In genomic region chr7:123674399-123675091, GRCh38 we compare ENCODE assay signal across 17 cellular contexts. TPM values are rescaled to one million over a fixed set of nuclear protein-coding genes. Genes with fewer than 3 reads are reported as not detected.
DNase-seq lines count a peak whose midpoint lies in the region; ATAC-seq and TF ChIP-seq lines count a peak whose summit lies in the region.
"Had no signal": no experiment of that assay in that cellular context is flagged by ENCODE, and none has a peak within 500 bp of the region (broad histone marks: within the 10 kb centered on the region; RNA-seq: fewer than 3 reads in every experiment).

No MANE protein-coding gene starts in this region.

- H3K27me3 ChIP-seq in RWPE2 (ENCODE audit: insufficient read depth, poor library complexity, severe bottlenecking): no peaks in the 10 kb centered on the region
- H3K27me3 ChIP-seq in ovary: no peaks in the 10 kb centered on the region
- H3K27me3 ChIP-seq: BE2C had no signal

- no peak for TF ChIP-seq POLR2A in ovary (IDR thresholded peaks at IDR 0.05)

- H3K27ac ChIP-seq in RWPE2 (ENCODE audit: poor library complexity, severe bottlenecking): peak overlapping the region; percentile 88
- no peak overlapping the region for H3K27ac ChIP-seq in ovary

- no peak for TF ChIP-seq EP300 in ovary (IDR thresholded peaks at IDR 0.05)

- H3K4me3 ChIP-seq in AG10803 (ENCODE audit: low read length): no peak overlapping the region
- no peak overlapping the region for H3K4me3 ChIP-seq in RWPE2 (ENCODE audit: severe bottlenecking)
- H3K4me3 ChIP-seq in fibroblast of the aortic adventitia (ENCODE audit: low read depth, low read length): no peak overlapping the region
- no peak overlapping the region for H3K4me3 ChIP-seq in ovary

- in situ Hi-C loops in KBM-7 (cut with MboI; ENCODE audit: low pct_unique_long_range_greater_than_20kb, low sequenced_read_pairs): loop anchor here (10.0 kb wide), 1 partner anchor 190 kb away; no protein-coding TSS in a partner anchor

- DNase-seq in AG10803 (ENCODE audit: low read depth): peak; percentile 79
- no peak for DNase-seq in RWPE2 (ENCODE audit: low spot score)
- DNase-seq in fibroblast of the aortic adventitia (ENCODE audit: low read depth): peak; percentile 62
- no peak for DNase-seq in omental fat pad (ENCODE audit: low spot score)
- no peak for DNase-seq in KBM-7
- DNase-seq in ovary: no peak
- no peak for DNase-seq in COR-L47 (lab: John Stamatoyannopoulos, UW)
- no peak for DNase-seq in activated T-cell treated with anti-CD3 and anti-CD28 coated beads, Interleukin-2, amount 50 U/mL, for 1 hour
- DNase-seq: activated naive CD4-positive, alpha-beta T cell treated with anti-CD3 and anti-CD28 coated beads for 36 hours; BE2C; foreskin fibroblast; kidney; NCI-H146; NCI-H524 treated with DMSO at 0.1 percent for 48 hours; RPMI8226; stimulated activated CD4-positive, alpha-beta T cell treated with anti-CD3 and anti-CD28 coated beads, Interleukin-1b, Interleukin-23, amount 100 ng/mL, for 48 hours had no signal

- H3K9me3 ChIP-seq in RWPE2 (ENCODE audit: severe bottlenecking): no peaks in the 10 kb centered on the region
- H3K9me3 ChIP-seq in ovary: no peaks in the 10 kb centered on the region
- H3K9me3 ChIP-seq: BE2C had no signal

- no peak for TF ChIP-seq CTCF in AG10803 (conservative IDR thresholded peaks at IDR 0.05; ENCODE audit: low read length)
- no peak for TF ChIP-seq CTCF in RWPE2 (IDR thresholded peaks at IDR 0.05; ENCODE audit: poor library complexity, severe bottlenecking)
- TF ChIP-seq CTCF in fibroblast of the aortic adventitia (IDR thresholded peaks at IDR 0.05; ENCODE audit: insufficient read depth, low read length): no peak
- no peak for TF ChIP-seq CTCF in omental fat pad (IDR thresholded peaks at IDR 0.05)
- TF ChIP-seq CTCF in ovary (IDR thresholded peaks at IDR 0.05): no peak

- ATAC-seq in RWPE2 (ENCODE audit: low read depth) (peak; percentile 90), omental fat pad (ENCODE audit: low FRiP score) (peak; percentile 34)

- H3K36me3 ChIP-seq in RWPE2 (ENCODE audit: low read depth) (peaks cover 3% of the 10 kb centered on the region), ovary (no peaks in the 10 kb centered on the region)
- H3K36me3 ChIP-seq: BE2C had no signal

- peaks cover 31% of the 10 kb centered on the region for H3K4me1 ChIP-seq in RWPE2 (ENCODE audit: insufficient read depth, poor library complexity, severe bottlenecking)
- H3K4me1 ChIP-seq in ovary (ENCODE audit: insufficient read depth): peaks cover 5% of the 10 kb centered on the region
- H3K4me1 ChIP-seq: BE2C had no signal

- WGBS in ovary, 3 donors: 10 to 23% (median 14%) methylated on average over 2 of the region's 2 CpGs

- intact Hi-C loops in ovary (cut with DNase I): no loop called here

RNA-seq across cellular contexts. Expression of gene LMOD2, which starts 18.9 kb away (rescaled TPM):
- total RNA-seq in fibroblast of the aortic adventitia (ENCODE audit: low replicate concordance) (not detected in 2 replicates), omental fat pad (not detected), ovary (under 1 TPM in 1 of 7 donors, not detected in 6; 0.15 TPM)
- under 1 TPM in 1 of 2 donors, not detected in 1; 0.07 TPM for polyA plus RNA-seq in ovary
- total RNA-seq: activated naive CD4-positive, alpha-beta T cell treated with anti-CD3 and anti-CD28 coated beads for 36 hours; H4; kidney had no signal

Comparison
In these comparisons a context has a peak if more than half of its experiments do, and no peak if none do; other contexts are left out.
1. DNase-seq: peak in AG10803 (single experiment) and fibroblast of the aortic adventitia (single experiment); none in RWPE2 (single experiment), omental fat pad (single experiment), KBM-7 (single experiment), ovary (0 of 5), COR-L47 (single experiment) and activated T-cell treated with anti-CD3 and anti-CD28 coated beads, Interleukin-2, amount 50 U/mL, for 1 hour (single experiment).